In genomic region chr7:66326501-66327180, GRCh38 we compare ENCODE assay signal across 14 cellular contexts.
DNase-seq lines count a peak whose midpoint lies in the region; ATAC-seq and TF ChIP-seq lines count a peak whose summit lies in the region.
"Had no signal": no experiment of that assay in that cellular context is flagged by ENCODE, and none has a peak within 500 bp of the region (broad histone marks: within the 10 kb centered on the region; RNA-seq: fewer than 3 reads in every experiment).

No MANE protein-coding gene starts in this region.

- no peak for TF ChIP-seq POLR2A in esophagus squamous epithelium (IDR thresholded peaks at IDR 0.05)

- H3K4me1 ChIP-seq in Caco-2 (peaks cover 14% of the 10 kb centered on the region), osteoblast (ENCODE audit: insufficient read depth, low read length) (peaks cover 29% of the 10 kb centered on the region), esophagus squamous epithelium (peaks cover 0 to 13% (median 0%) of the 10 kb centered on the region in 3 donors)

- POLR2A ChIA-PET in Caco-2 (lab: Charles Lee), result interaction anchor here (0.6 kb wide), 1 partner anchor 226 kb away, joined by 5 read pairs; no protein-coding TSS in a partner anchor

- H3K36me3 ChIP-seq in Caco-2 (ENCODE audit: control insufficient read depth, insufficient read depth, low read length) (no peaks in the 10 kb centered on the region), MG63 (no peaks in the 10 kb centered on the region; the same call in 1 of the 2 replicates), osteoblast (ENCODE audit: insufficient read depth, low read length) (no peaks in the 10 kb centered on the region), esophagus squamous epithelium (no peaks in the 10 kb centered on the region)
- H3K36me3 ChIP-seq: thyroid gland had no signal

- BruUV-seq in Caco-2 (replicated peaks; lab: Mats Ljungman, UMichigan), result no TSS peak

- H3K27ac Mint-ChIP-seq in Caco-2 (ENCODE audit: unreplicated experiment), result no peak overlapping the region
- no peak overlapping the region for H3K27ac Mint-ChIP-seq in natural killer cell treated with Interleukin-12 subunit alpha and Interleukin-12 subunit beta and Interleukin-15 and Interleukin-18, amount 100 ng/mL, for 72 hours
- H3K27ac Mint-ChIP-seq: activated T-helper 2 cell treated with anti-CD3 and anti-CD28 coated beads, Interferon-gamma antibody, Interleukin-2, Interleukin-4, amounts not matched to agents 10 μg/mL and 5 μg/mL and 100 μg/mL, durations not matched to agents 14 hours and 24 hours and 36 hours had no signal

- peaks cover 6% of the 10 kb centered on the region; the same call in 1 of the 2 replicates for H3K9me3 ChIP-seq in Caco-2
- H3K9me3 ChIP-seq in MG63, result no peaks in the 10 kb centered on the region
- H3K9me3 ChIP-seq in osteoblast (ENCODE audit: low read depth, low read length), result no peaks in the 10 kb centered on the region
- H3K9me3 ChIP-seq in esophagus squamous epithelium, result no peaks in the 10 kb centered on the region
- H3K9me3 ChIP-seq: thyroid gland had no signal

- H4K20me1 ChIP-seq in osteoblast (ENCODE audit: insufficient read depth, low read length), result peaks cover 7% of the 10 kb centered on the region

- peak overlapping the region; percentile 0 for H3K4me3 Mint-ChIP-seq in Caco-2 (ENCODE audit: unreplicated experiment)
- H3K4me3 Mint-ChIP-seq in natural killer cell treated with Interleukin-12 subunit alpha and Interleukin-12 subunit beta and Interleukin-15 and Interleukin-18, amount 100 ng/mL, for 72 hours, result no peak overlapping the region
- H3K4me3 Mint-ChIP-seq: central memory CD8-positive, alpha-beta T cell had no signal

- H3K27me3 ChIP-seq in Caco-2 (replicated peaks; ENCODE audit: control insufficient read depth, insufficient read depth, low read length) (no peaks in the 10 kb centered on the region), MG63 (no peaks in the 10 kb centered on the region), osteoblast (ENCODE audit: insufficient read depth, low read length) (no peaks in the 10 kb centered on the region), esophagus squamous epithelium (no peaks in the 10 kb centered on the region)
- H3K27me3 ChIP-seq: thyroid gland had no signal

- H3K4me1 Mint-ChIP-seq in Caco-2 (ENCODE audit: low read depth, unreplicated experiment), result peaks cover 25% of the 10 kb centered on the region
- H3K4me1 Mint-ChIP-seq in natural killer cell treated with Interleukin-12 subunit alpha and Interleukin-12 subunit beta and Interleukin-15 and Interleukin-18, amount 100 ng/mL, for 72 hours (ENCODE audit: low read depth in 2 of 2), result no peaks in the 10 kb centered on the region
- H3K4me1 Mint-ChIP-seq: central memory CD8-positive, alpha-beta T cell had no signal

- H3K27me3 Mint-ChIP-seq in Caco-2 (ENCODE audit: insufficient read depth, unreplicated experiment), result no peaks in the 10 kb centered on the region
- H3K27me3 Mint-ChIP-seq in natural killer cell treated with Interleukin-12 subunit alpha and Interleukin-12 subunit beta and Interleukin-15 and Interleukin-18, amount 100 ng/mL, for 72 hours, result no peaks in the 10 kb centered on the region

- H3K4me3 ChIP-seq in Caco-2 (ENCODE audit: low read depth, low read length) (no peak overlapping the region), MG63 (no peak overlapping the region), osteoblast (ENCODE audit: insufficient read depth, low read length) (no peak overlapping the region), esophagus squamous epithelium (no peak overlapping the region)
- H3K4me3 ChIP-seq: thyroid gland had no signal

- peak overlapping the region; percentile 21 for H3K4me2 ChIP-seq in osteoblast (ENCODE audit: insufficient read depth, low read length)

- no peak for TF ChIP-seq CTCF in Caco-2 (IDR thresholded peaks at IDR 0.05; ENCODE audit: insufficient read depth in 1 of 2, low read depth in 1 of 2, low read length in 1 of 2, severe bottlenecking in 1 of 2, unreplicated experiment in 1 of 2)
- TF ChIP-seq CTCF in osteoblast (IDR thresholded peaks at IDR 0.05; ENCODE audit: extremely low read depth, low read depth, low read length), result no peak
- TF ChIP-seq CTCF in esophagus squamous epithelium (IDR thresholded peaks at IDR 0.05), result no peak

- ATAC-seq in natural killer cell treated with Interleukin-12 subunit alpha and Interleukin-12 subunit beta and Interleukin-15 and Interleukin-18, amount 100 ng/mL, for 72 hours, result no peak
- no peak for ATAC-seq in HG03196 (IDR thresholded peaks at IDR 0.05; ENCODE audit: unreplicated experiment)

- peaks cover 5% of the 10 kb centered on the region for H3K36me3 Mint-ChIP-seq in Caco-2 (ENCODE audit: insufficient read depth, unreplicated experiment)
- H3K36me3 Mint-ChIP-seq in natural killer cell treated with Interleukin-12 subunit alpha and Interleukin-12 subunit beta and Interleukin-15 and Interleukin-18, amount 100 ng/mL, for 72 hours, result no peaks in the 10 kb centered on the region

- no peak overlapping the region for H2AFZ ChIP-seq in osteoblast (ENCODE audit: low read length)

- WGBS in esophagus squamous epithelium, 2 donors, result 70 to 71% methylated on average over 1 of the region's 1 CpG

- H3K27ac ChIP-seq in osteoblast (ENCODE audit: low read depth, low read length), result peak overlapping the region; percentile 62
- H3K27ac ChIP-seq in esophagus squamous epithelium, result no peak overlapping the region
- H3K27ac ChIP-seq: thyroid gland had no signal

- intact Hi-C loops in Caco-2 (cut with micrococcal nuclease; ENCODE audit: unreplicated experiment), result loop anchor here (1.0 to 10.0 kb wide), 2 partner anchors 88 kb away; no protein-coding TSS in a partner anchor
- intact Hi-C loops in esophagus squamous epithelium (cut with DNase I), result no loop called here

- DNase-seq in Caco-2 (peak; percentile 25 to 45), MG63 (peak; percentile 39), dedifferentiated amniotic fluid mesenchymal stem cell (ENCODE audit: extremely low spot score) (peak; percentile 74), osteoblast (ENCODE audit: insufficient read length, low spot score, missing footprints) (peak; percentile 84), esophagus squamous epithelium (lab: John Stamatoyannopoulos, UW) (no peak), islet precursor cell (no peak)
- no peak for DNase-seq in natural killer cell treated with Interleukin-12 subunit alpha and Interleukin-12 subunit beta and Interleukin-15 and Interleukin-18, amount 100 ng/mL, for 72 hours (ENCODE audit: low spot score)
- DNase-seq: activated CD4-positive, alpha-beta T cell treated with anti-CD3 and anti-CD28 coated beads, Interleukin-2, amount 50 U/mL, for 4 hours; Calu3; stimulated activated CD4-positive, alpha-beta T cell treated with anti-CD3 and anti-CD28 coated beads, Interleukin-12 subunit alpha, Interleukin-12 subunit beta, amount 100 ng/mL, for 4 hours; thyroid gland had no signal

- peaks cover 24% of the 10 kb centered on the region for H3K79me2 ChIP-seq in osteoblast (ENCODE audit: insufficient read depth, low read length)

- CTCF ChIA-PET in Caco-2 (lab: Charles Lee), result no interaction called here

- H3K9me3 Mint-ChIP-seq in Caco-2 (ENCODE audit: unreplicated experiment), result peaks cover 11% of the 10 kb centered on the region
- H3K9me3 Mint-ChIP-seq in natural killer cell treated with Interleukin-12 subunit alpha and Interleukin-12 subunit beta and Interleukin-15 and Interleukin-18, amount 100 ng/mL, for 72 hours, result peaks cover 3% of the 10 kb centered on the region

Comparison
In these comparisons a context has a peak if more than half of its experiments do, and no peak if none do; other contexts are left out.
1. DNase-seq: peak in Caco-2 (2 of 2), MG63 (single experiment), dedifferentiated amniotic fluid mesenchymal stem cell (single experiment) and osteoblast (single experiment); none in esophagus squamous epithelium (single experiment), natural killer cell treated with Interleukin-12 subunit alpha and Interleukin-12 subunit beta and Interleukin-15 and Interleukin-18, amount 100 ng/mL, for 72 hours (single experiment) and islet precursor cell (single experiment).